Comparison of ENCODE assay signal across 15 cellular contexts in the genomic region with DNA sequence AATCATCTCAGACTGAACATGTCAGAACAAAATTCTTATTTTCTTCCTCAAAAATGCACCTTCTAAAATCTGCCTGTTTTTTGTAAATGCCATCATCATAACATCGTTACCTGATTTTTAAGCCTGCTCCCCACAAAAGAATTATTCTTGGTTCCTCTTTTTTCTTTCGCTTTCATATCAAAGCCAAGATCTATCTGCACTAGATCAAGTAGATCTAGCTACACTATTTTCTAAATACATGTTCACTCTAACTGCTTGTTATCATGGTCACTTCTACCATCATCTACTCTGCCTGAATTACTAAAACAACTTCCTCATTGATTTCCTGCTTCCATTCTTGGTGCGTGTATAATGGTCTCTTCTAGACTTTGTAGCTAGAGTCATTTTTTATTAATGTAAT.
A peak's percentile ranks its signal among the peaks of the same experiment; 100 is the strongest.
DNase-seq lines count a peak whose midpoint lies in the region; ATAC-seq, FAIRE-seq and TF ChIP-seq lines count a peak whose summit lies in the region.
"Had no signal": no experiment of that assay in that cellular context is flagged by ENCODE, and none has a peak within 500 bp of the region (broad histone marks: within the 10 kb centered on the region; RNA-seq: fewer than 3 reads in every experiment).

No MANE protein-coding gene starts in this region.

- DNase-seq in NOMO-1 treated with DMSO at 0.1 percent for 48 hours (lab: John Stamatoyannopoulos, UW; ENCODE audit: unreplicated experiment) (peak; percentile 82), H54 (ENCODE audit: insufficient read length, low spot score) (no peak), epidermal melanocyte (ENCODE audit: insufficient read length, low spot score) (no peak), gastrocnemius medialis (no peak)
- DNase-seq: activated CD8-positive, alpha-beta memory T cell treated with anti-CD3 and anti-CD28 coated beads for 24 hours; cerebellar nuclear complex; naive thymus-derived CD4-positive, alpha-beta T cell; NCI-H1930; OCI-M1; trophoblast cell had no signal

- no peak for TF ChIP-seq POLR2A in H54 (IDR thresholded peaks at IDR 0.05; ENCODE audit: low read depth, low read length)
- TF ChIP-seq POLR2A in gastrocnemius medialis (IDR thresholded peaks at IDR 0.05): no peak

- ATAC-seq in GM18511 (IDR thresholded peaks at IDR 0.05; ENCODE audit: unreplicated experiment) (peak; percentile 94), GM21390 (IDR thresholded peaks at IDR 0.05; ENCODE audit: unreplicated experiment) (peak; percentile 94), HG03095 (IDR thresholded peaks at IDR 0.05; ENCODE audit: unreplicated experiment) (peak; percentile 85), gastrocnemius medialis (no peak), HG03039 (IDR thresholded peaks at IDR 0.05; ENCODE audit: unreplicated experiment) (no peak)
- ATAC-seq: naive thymus-derived CD4-positive, alpha-beta T cell had no signal

- H3K36me3 ChIP-seq in gastrocnemius medialis: no peaks in the 10 kb centered on the region

- no peak overlapping the region for H3K4me3 ChIP-seq in gastrocnemius medialis

- H3K27me3 ChIP-seq in gastrocnemius medialis: no peaks in the 10 kb centered on the region

- no peak for TF ChIP-seq CTCF in gastrocnemius medialis (IDR thresholded peaks at IDR 0.05 in 4 of 5, conservative IDR thresholded peaks at IDR 0.05 in 1 of 5)

- in situ Hi-C loops in gastrocnemius medialis (cut with MboI; ENCODE audit: low sequenced_read_pairs in 4 of 4): no loop called here

- intact Hi-C loops in gastrocnemius medialis (cut with DNase I; ENCODE audit: low total_unique reads): no loop called here

- no peaks in the 10 kb centered on the region for H3K9me3 ChIP-seq in gastrocnemius medialis

- H3K4me1 ChIP-seq in gastrocnemius medialis: no peaks in the 10 kb centered on the region

- no peak for FAIRE-seq in H54 (lab: Jason Lieb, UNC)
- FAIRE-seq: islet of Langerhans had no signal

- no peak overlapping the region for H3K27ac ChIP-seq in gastrocnemius medialis

Comparison
In these comparisons a context has a peak if more than half of its experiments do, and no peak if none do; other contexts are left out.
1. ATAC-seq: peak in GM18511 (single experiment), GM21390 (single experiment) and HG03095 (single experiment); none in gastrocnemius medialis (0 of 2) and HG03039 (single experiment).